1 cellular context compared by ENCODE assay signal in genomic region chr1:65441464-65441863, GRCh38.
TF ChIP-seq lines count a peak whose summit lies in the region.

No MANE protein-coding gene starts in this region.

TF ChIP-seq in WTC11, 78 proteins besides CTCF, POLR2A, EP300 and RAD21 (continued from another document):
- no peak for TF ChIP-seq MAX (CRISPR knock-in tag; IDR thresholded peaks at IDR 0.05)
- TF ChIP-seq SOX15 (CRISPR knock-in tag; IDR thresholded peaks at IDR 0.05) = no peak
